ENCODE assay signal across 14 cellular contexts in the genomic region with DNA sequence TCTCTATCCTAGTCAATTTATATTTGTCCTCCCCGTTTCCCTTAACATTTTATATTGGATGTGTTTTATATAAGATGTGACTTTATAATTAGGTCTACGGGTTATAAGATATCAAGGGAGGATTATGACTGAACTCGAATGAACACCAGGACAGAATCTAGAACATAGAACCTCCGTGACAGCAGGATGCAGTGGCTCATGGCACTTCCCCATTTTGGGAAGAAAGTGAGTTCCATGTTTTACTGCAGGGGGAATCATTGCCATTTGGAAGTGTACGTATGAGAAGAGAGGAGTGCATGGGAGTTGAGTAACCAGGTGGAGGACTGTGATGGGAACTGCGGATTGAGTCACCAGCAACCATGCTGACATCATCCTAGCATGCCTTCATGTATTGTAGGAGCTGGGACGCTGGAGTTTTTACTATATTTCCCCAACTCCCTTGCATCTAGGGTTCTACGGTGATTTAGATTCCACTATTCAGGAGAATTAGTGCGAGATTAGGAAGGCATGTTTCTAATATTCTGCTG. TPM values are rescaled to one million over a fixed set of nuclear protein-coding genes. Genes with fewer than 3 reads are reported as not detected.
DNase-seq lines count a peak whose midpoint lies in the region; ATAC-seq and TF ChIP-seq lines count a peak whose summit lies in the region.
"Had no signal": no experiment of that assay in that cellular context is flagged by ENCODE, and none has a peak within 500 bp of the region (broad histone marks: within the 10 kb centered on the region; RNA-seq: fewer than 3 reads in every experiment).

No MANE protein-coding gene starts in this region.

- H3K36me3 ChIP-seq in effector memory CD4-positive, alpha-beta T cell (ENCODE audit: control insufficient read depth, insufficient read depth, low read length), result no peaks in the 10 kb centered on the region

- no peak overlapping the region for H3K27ac ChIP-seq in effector memory CD4-positive, alpha-beta T cell (ENCODE audit: insufficient read depth, low read length, poor library complexity, severe bottlenecking)

- no peaks in the 10 kb centered on the region for H3K36me3 Mint-ChIP-seq in activated naive CD4-positive, alpha-beta T cell treated with anti-CD3 and anti-CD28 coated beads, Interleukin-2, amount 10 ng/mL, durations not matched to agents 7 days and 5 days
- H3K36me3 Mint-ChIP-seq in effector memory CD8-positive, alpha-beta T cell (ENCODE audit: insufficient read depth), result peaks cover 3% of the 10 kb centered on the region
- H3K36me3 Mint-ChIP-seq in stimulated activated effector memory CD8-positive, alpha-beta T cell treated with anti-CD3 and anti-CD28 coated beads, Interleukin-12 subunit alpha, Interleukin-12 subunit beta, amount 100 ng/mL, for 72 hours, result no peaks in the 10 kb centered on the region
- H3K36me3 Mint-ChIP-seq in WTC11, result no peaks in the 10 kb centered on the region

- no peaks in the 10 kb centered on the region for H3K9me3 Mint-ChIP-seq in activated naive CD4-positive, alpha-beta T cell treated with anti-CD3 and anti-CD28 coated beads, Interleukin-2, amount 10 ng/mL, durations not matched to agents 7 days and 5 days
- H3K9me3 Mint-ChIP-seq in effector memory CD8-positive, alpha-beta T cell, result no peaks in the 10 kb centered on the region
- H3K9me3 Mint-ChIP-seq in stimulated activated effector memory CD8-positive, alpha-beta T cell treated with anti-CD3 and anti-CD28 coated beads, Interleukin-12 subunit alpha, Interleukin-12 subunit beta, amount 100 ng/mL, for 72 hours, result no peaks in the 10 kb centered on the region
- H3K9me3 Mint-ChIP-seq in WTC11, result no peaks in the 10 kb centered on the region; the same call in 1 of the 2 replicates

- H3K4me3 ChIP-seq in LNCaP clone FGC (ENCODE audit: low read depth, low read length), result peak overlapping the region; percentile 83
- H3K4me3 ChIP-seq in effector memory CD4-positive, alpha-beta T cell (ENCODE audit: insufficient read depth, low read depth, low read length, poor library complexity, severe bottlenecking), result no peak overlapping the region

- POLR2A ChIA-PET in WTC11 (lab: Charles Lee), result no interaction called here

- peak overlapping the region; percentile 80 for H3K4me3 Mint-ChIP-seq in activated naive CD4-positive, alpha-beta T cell treated with anti-CD3 and anti-CD28 coated beads, Interleukin-2, amount 10 ng/mL, durations not matched to agents 7 days and 5 days
- peak overlapping the region; percentile 83 to 87 for H3K4me3 Mint-ChIP-seq in effector memory CD8-positive, alpha-beta T cell
- peak overlapping the region; percentile 80 for H3K4me3 Mint-ChIP-seq in stimulated activated effector memory CD8-positive, alpha-beta T cell treated with anti-CD3 and anti-CD28 coated beads, Interleukin-12 subunit alpha, Interleukin-12 subunit beta, amount 100 ng/mL, for 72 hours
- no peak overlapping the region for H3K4me3 Mint-ChIP-seq in WTC11
- H3K4me3 Mint-ChIP-seq: H9 had no signal

- TF ChIP-seq CTCF in LNCaP clone FGC (IDR thresholded peaks at IDR 0.05; ENCODE audit: control insufficient read depth, extremely low read depth, insufficient read depth), result no peak
- no peak for TF ChIP-seq CTCF in WTC11 (IDR thresholded peaks at IDR 0.05)

- H3K27ac Mint-ChIP-seq in activated naive CD4-positive, alpha-beta T cell treated with anti-CD3 and anti-CD28 coated beads, Interleukin-2, amount 10 ng/mL, durations not matched to agents 7 days and 5 days, result no peak overlapping the region
- peak overlapping the region; percentile 38 to 72 for H3K27ac Mint-ChIP-seq in effector memory CD8-positive, alpha-beta T cell
- H3K27ac Mint-ChIP-seq in stimulated activated effector memory CD8-positive, alpha-beta T cell treated with anti-CD3 and anti-CD28 coated beads, Interleukin-12 subunit alpha, Interleukin-12 subunit beta, amount 100 ng/mL, for 72 hours, result peak overlapping the region; percentile 89
- H3K27ac Mint-ChIP-seq in WTC11, result no peak overlapping the region
- H3K27ac Mint-ChIP-seq: H9, progenitor cell of endocrine pancreas had no signal

- no peak for DNase-seq in activated naive CD4-positive, alpha-beta T cell treated with anti-CD3 and anti-CD28 coated beads, Interleukin-2, amount 10 ng/mL, durations not matched to agents 7 days and 5 days
- DNase-seq in activated naive CD4-positive, alpha-beta T cell (lab: John Stamatoyannopoulos, UW), result no peak
- DNase-seq in LNCaP clone FGC (ENCODE audit: low read depth) (no peak), WTC11 (ENCODE audit: low spot score) (no peak), NCI-H2107 (lab: John Stamatoyannopoulos, UW) (no peak)
- no peak for DNase-seq in effector memory CD8-positive, alpha-beta T cell
- no peak for DNase-seq in stimulated activated effector memory CD8-positive, alpha-beta T cell treated with anti-CD3 and anti-CD28 coated beads, Interleukin-12 subunit alpha, Interleukin-12 subunit beta, amount 100 ng/mL, for 72 hours (ENCODE audit: low spot score in 2 of 2)
- no peak for DNase-seq in effector memory CD4-positive, alpha-beta T cell
- DNase-seq: dermis blood vessel endothelial cell, H9, Karpas-422, kidney, NCI-H2029 treated with DMSO at 0.1 percent for 48 hours had no signal

- no peaks in the 10 kb centered on the region for H3K27me3 ChIP-seq in effector memory CD4-positive, alpha-beta T cell (replicated peaks; ENCODE audit: control insufficient read depth, insufficient read depth, low read length, poor library complexity, severe bottlenecking)

- CTCF ChIA-PET in activated naive CD4-positive, alpha-beta T cell treated with anti-CD3 and anti-CD28 coated beads, Interleukin-2, amount 10 ng/mL, durations not matched to agents 7 days and 5 days (lab: Charles Lee), result interaction anchor here (0.6 to 6.1 kb wide), 3 partner anchors 25 to 31 kb away, joined by 3 to 54 read pairs (median 5); no protein-coding TSS in a partner anchor
- CTCF ChIA-PET in WTC11 (lab: Charles Lee), result interaction anchor here (1.5 kb wide), 1 partner anchor 117 kb away, joined by 6 read pairs; no protein-coding TSS in a partner anchor

- H3K9me3 ChIP-seq in effector memory CD4-positive, alpha-beta T cell (ENCODE audit: control insufficient read depth, low read length), result no peaks in the 10 kb centered on the region

- H3K4me1 Mint-ChIP-seq in activated naive CD4-positive, alpha-beta T cell treated with anti-CD3 and anti-CD28 coated beads, Interleukin-2, amount 10 ng/mL, durations not matched to agents 7 days and 5 days, result peaks cover 37% of the 10 kb centered on the region
- H3K4me1 Mint-ChIP-seq in effector memory CD8-positive, alpha-beta T cell (ENCODE audit: low read depth in 2 of 2), result peaks cover 18 to 23% of the 10 kb centered on the region in 2 donors
- H3K4me1 Mint-ChIP-seq in stimulated activated effector memory CD8-positive, alpha-beta T cell treated with anti-CD3 and anti-CD28 coated beads, Interleukin-12 subunit alpha, Interleukin-12 subunit beta, amount 100 ng/mL, for 72 hours, result peaks cover 18% of the 10 kb centered on the region
- peaks cover 16% of the 10 kb centered on the region for H3K4me1 Mint-ChIP-seq in WTC11

- no peaks in the 10 kb centered on the region for H3K4me1 ChIP-seq in effector memory CD4-positive, alpha-beta T cell (ENCODE audit: control insufficient read depth, insufficient read depth, low read length, poor library complexity, severe bottlenecking)

- peaks cover 34% of the 10 kb centered on the region for H3K27me3 Mint-ChIP-seq in activated naive CD4-positive, alpha-beta T cell treated with anti-CD3 and anti-CD28 coated beads, Interleukin-2, amount 10 ng/mL, durations not matched to agents 7 days and 5 days
- peaks cover 11 to 19% of the 10 kb centered on the region in 2 donors for H3K27me3 Mint-ChIP-seq in effector memory CD8-positive, alpha-beta T cell
- H3K27me3 Mint-ChIP-seq in WTC11 (ENCODE audit: low read depth), result peaks cover 27% of the 10 kb centered on the region

- no peak for ATAC-seq in effector memory CD8-positive, alpha-beta T cell (replicated peaks)
- ATAC-seq in stimulated activated effector memory CD8-positive, alpha-beta T cell treated with anti-CD3 and anti-CD28 coated beads, Interleukin-12 subunit alpha, Interleukin-12 subunit beta, amount 100 ng/mL, for 72 hours, result no peak
- ATAC-seq in WTC11, result no peak

TF ChIP-seq in WTC11, 78 proteins besides CTCF, POLR2A, EP300 and RAD21 (continues in another document):
- TF ChIP-seq FOXJ3 (CRISPR knock-in tag; IDR thresholded peaks at IDR 0.05; ENCODE audit: borderline replicate concordance) (no peak), PRRX2 (CRISPR knock-in tag; IDR thresholded peaks at IDR 0.05) (no peak), ATF1 (CRISPR knock-in tag; IDR thresholded peaks at IDR 0.05) (no peak), ZNF416 (CRISPR knock-in tag; IDR thresholded peaks at IDR 0.05) (no peak), SMAD3 (CRISPR knock-in tag; IDR thresholded peaks at IDR 0.05; ENCODE audit: borderline replicate concordance) (no peak)
- TF ChIP-seq, protein P1, sequence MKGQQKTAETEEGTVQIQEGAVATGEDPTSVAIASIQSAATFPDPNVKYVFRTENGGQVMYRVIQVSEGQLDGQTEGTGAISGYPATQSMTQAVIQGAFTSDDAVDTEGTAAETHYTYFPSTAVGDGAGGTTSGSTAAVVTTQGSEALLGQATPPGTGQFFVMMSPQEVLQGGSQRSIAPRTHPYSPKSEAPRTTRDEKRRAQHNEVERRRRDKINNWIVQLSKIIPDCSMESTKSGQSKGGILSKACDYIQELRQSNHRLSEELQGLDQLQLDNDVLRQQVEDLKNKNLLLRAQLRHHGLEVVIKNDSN (CRISPR knock-in tag; IDR thresholded peaks at IDR 0.05), result no peak
- TF ChIP-seq, protein P2, sequence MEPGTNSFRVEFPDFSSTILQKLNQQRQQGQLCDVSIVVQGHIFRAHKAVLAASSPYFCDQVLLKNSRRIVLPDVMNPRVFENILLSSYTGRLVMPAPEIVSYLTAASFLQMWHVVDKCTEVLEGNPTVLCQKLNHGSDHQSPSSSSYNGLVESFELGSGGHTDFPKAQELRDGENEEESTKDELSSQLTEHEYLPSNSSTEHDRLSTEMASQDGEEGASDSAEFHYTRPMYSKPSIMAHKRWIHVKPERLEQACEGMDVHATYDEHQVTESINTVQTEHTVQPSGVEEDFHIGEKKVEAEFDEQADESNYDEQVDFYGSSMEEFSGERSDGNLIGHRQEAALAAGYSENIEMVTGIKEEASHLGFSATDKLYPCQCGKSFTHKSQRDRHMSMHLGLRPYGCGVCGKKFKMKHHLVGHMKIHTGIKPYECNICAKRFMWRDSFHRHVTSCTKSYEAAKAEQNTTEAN (CRISPR knock-in tag; IDR thresholded peaks at IDR 0.05), result no peak

RNA-seq across cellular contexts. Expression of a gene that starts 56.1 kb away (rescaled TPM):
- 6.1 to 10.7 TPM (median 7.2 TPM) in 3 replicates for total RNA-seq in WTC11 (2021)
- total RNA-seq: H9 had no signal

Comparison
In these comparisons a context has a peak if more than half of its experiments do, and no peak if none do; other contexts are left out.
1. H3K27ac Mint-ChIP-seq: peak in effector memory CD8-positive, alpha-beta T cell (2 of 2) and stimulated activated effector memory CD8-positive, alpha-beta T cell treated with anti-CD3 and anti-CD28 coated beads, Interleukin-12 subunit alpha, Interleukin-12 subunit beta, amount 100 ng/mL, for 72 hours (single experiment); none in activated naive CD4-positive, alpha-beta T cell treated with anti-CD3 and anti-CD28 coated beads, Interleukin-2, amount 10 ng/mL, durations not matched to agents 7 days and 5 days (single experiment) and WTC11 (single experiment).